In the genomic region with DNA sequence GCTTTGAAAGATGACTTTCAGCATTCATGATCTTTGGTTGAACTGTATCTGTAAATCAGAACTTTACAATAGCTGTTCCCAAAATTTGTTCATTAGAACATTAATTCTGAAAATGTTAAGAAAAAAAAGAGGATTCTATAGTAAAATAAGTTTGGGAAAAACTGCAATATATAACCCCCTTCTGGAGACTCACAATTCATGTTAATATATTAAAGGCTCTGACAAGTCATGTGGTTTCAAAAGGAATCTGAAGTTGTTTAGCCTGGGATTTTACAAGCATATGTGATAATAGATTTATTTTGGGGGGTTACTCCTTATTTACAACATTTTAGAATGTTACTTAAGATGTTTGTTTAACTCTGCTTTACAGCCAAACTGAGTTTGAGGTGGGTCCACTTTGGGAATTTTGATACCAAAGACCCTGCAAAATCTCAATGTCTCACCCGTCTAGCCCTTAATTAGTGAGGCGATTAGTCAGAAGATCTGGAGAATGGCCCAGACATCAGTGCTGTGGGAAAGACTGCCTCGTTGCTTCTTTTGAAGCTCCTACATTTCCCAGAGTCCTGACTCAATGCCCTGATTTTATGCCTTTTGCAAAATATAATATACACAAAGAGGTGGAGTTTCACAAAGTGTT, we compare ENCODE assay signal across 18 cellular contexts. TPM values are rescaled to one million over a fixed set of nuclear protein-coding genes. Genes with fewer than 3 reads are reported as not detected.
DNase-seq lines count a peak whose midpoint lies in the region; TF ChIP-seq lines count a peak whose summit lies in the region.
"Had no signal": no experiment of that assay in that cellular context is flagged by ENCODE, and none has a peak within 500 bp of the region (broad histone marks: within the 10 kb centered on the region; RNA-seq: fewer than 3 reads in every experiment).

No MANE protein-coding gene starts in this region.

- TF ChIP-seq CTCF in A673 (conservative IDR thresholded peaks at IDR 0.05; ENCODE audit: low read depth, low read length) (no peak), HFFc6 (IDR thresholded peaks at IDR 0.05) (no peak), cardiac fibroblast (IDR thresholded peaks at IDR 0.05; ENCODE audit: low read depth, low read length) (no peak), testis (IDR thresholded peaks at IDR 0.05) (no peak)

- H3K27ac ChIP-seq in A673 (ENCODE audit: low read depth, low read length, poor library complexity, severe bottlenecking) = no peak overlapping the region
- peak overlapping the region; percentile 83 for H3K27ac ChIP-seq in mesodermal cell (ENCODE audit: low read depth, low read length, severe bottlenecking)
- H3K27ac ChIP-seq in testis = no peak overlapping the region

- BruUV-seq in A673 (replicated peaks; lab: Mats Ljungman, UMichigan) = no TSS peak

- peak overlapping the region; percentile 22; the same call in 1 of the 2 replicates for H3K27ac Mint-ChIP-seq in HFFc6
- H3K27ac Mint-ChIP-seq: activated CD4-positive, alpha-beta T cell treated with anti-CD3 and anti-CD28 coated beads, Interleukin-2, amount 10 ng/mL, durations not matched to agents 24 days and 14 days; stimulated activated memory B cell treated with anti-CD40 and anti-IgM and Interleukin-4, amounts not matched to agents 10 μg/mL and 1 μg/mL and 100 μg/mL, for 72 hours had no signal

- DNase-seq in A673 (ENCODE audit: low spot score) (peak; percentile 37), HFFc6 (peak; percentile 72), cardiac fibroblast (ENCODE audit: low read depth in 2 of 2) (peak; percentile 67 to 70), superior temporal gyrus (ENCODE audit: extremely low spot score) (no peak), GM19240 (ENCODE audit: insufficient read length, low spot score) (no peak), testis (no peak), amygdala (lab: John Stamatoyannopoulos, UW) (no peak)
- DNase-seq: COR-L47; effector memory CD4-positive, alpha-beta T cell; GOT3; naive B cell; NCI-H1694 treated with DMSO at 0.1 percent for 48 hours; NCI-H526 treated with DMSO at 0.1 percent for 48 hours; stimulated activated CD4-positive, alpha-beta T cell treated with anti-CD3 and anti-CD28 coated beads, Interleukin-4, amount 100 ng/mL, for 4 hours had no signal

- CTCF ChIA-PET in A673 (lab: Charles Lee) = interaction anchor here (0.6 to 0.9 kb wide), 2 partner anchors 27 to 1426 kb away, joined by 3 read pairs; no protein-coding TSS in a partner anchor

- intact Hi-C loops in A673 (cut with micrococcal nuclease; ENCODE audit: unreplicated experiment) = loop anchor here (5.0 to 10.0 kb wide), 5 partner anchors 374 to 1427 kb away; partner anchors contain the start of gene ARID5B
- intact Hi-C loops in testis (cut with DNase I; ENCODE audit: low total_unique reads) = loop anchor here (5.0 kb wide), 1 partner anchor 144 kb away; no protein-coding TSS in a partner anchor

- H3K27me3 Mint-ChIP-seq in HFFc6 (ENCODE audit: insufficient read depth) = peaks cover 1% of the 10 kb centered on the region; the same call in 1 of the 2 replicates
- H3K27me3 Mint-ChIP-seq: naive B cell; stimulated activated memory B cell treated with anti-CD40 and anti-IgM and Interleukin-4, amounts not matched to agents 10 μg/mL and 1 μg/mL and 100 μg/mL, for 72 hours had no signal

- no peak for TF ChIP-seq POLR2A in testis (IDR thresholded peaks at IDR 0.05)

- H3K36me3 Mint-ChIP-seq in HFFc6 (ENCODE audit: low read depth) = no peaks in the 10 kb centered on the region
- H3K36me3 Mint-ChIP-seq: naive B cell; stimulated activated memory B cell treated with anti-CD40 and anti-IgM and Interleukin-4, amounts not matched to agents 10 μg/mL and 1 μg/mL and 100 μg/mL, for 72 hours had no signal

- H3K36me3 ChIP-seq in A673 (ENCODE audit: insufficient read depth, low read length, poor library complexity, severe bottlenecking) = no peaks in the 10 kb centered on the region
- no peaks in the 10 kb centered on the region for H3K36me3 ChIP-seq in mesodermal cell (ENCODE audit: control insufficient read depth, insufficient read depth, low read length)
- no peaks in the 10 kb centered on the region for H3K36me3 ChIP-seq in testis (ENCODE audit: low read depth, missing control alignments)

- H3K9me3 ChIP-seq in A673 (ENCODE audit: low read depth, low read length, poor library complexity, severe bottlenecking) = no peaks in the 10 kb centered on the region
- H3K9me3 ChIP-seq in mesodermal cell (ENCODE audit: control insufficient read depth, low read length) = no peaks in the 10 kb centered on the region
- no peaks in the 10 kb centered on the region for H3K9me3 ChIP-seq in testis
- H3K9me3 ChIP-seq: A549 had no signal

- POLR2A ChIA-PET in A673 (lab: Charles Lee; ENCODE audit: low non-redundant PET) = no interaction called here

- peak overlapping the region; percentile 42 for H3K4me3 Mint-ChIP-seq in HFFc6
- H3K4me3 Mint-ChIP-seq: activated CD4-positive, alpha-beta T cell treated with anti-CD3 and anti-CD28 coated beads, Interleukin-2, amount 10 ng/mL, durations not matched to agents 24 days and 14 days; stimulated activated memory B cell treated with anti-CD40 and anti-IgM and Interleukin-4, amounts not matched to agents 10 μg/mL and 1 μg/mL and 100 μg/mL, for 72 hours had no signal

- no peaks in the 10 kb centered on the region for H3K9me3 Mint-ChIP-seq in HFFc6
- H3K9me3 Mint-ChIP-seq: activated CD4-positive, alpha-beta T cell treated with anti-CD3 and anti-CD28 coated beads, Interleukin-2, amount 10 ng/mL, durations not matched to agents 24 days and 14 days; naive B cell; stimulated activated memory B cell treated with anti-CD40 and anti-IgM and Interleukin-4, amounts not matched to agents 10 μg/mL and 1 μg/mL and 100 μg/mL, for 72 hours had no signal

- peaks cover 58% of the 10 kb centered on the region for H3K4me1 Mint-ChIP-seq in HFFc6 (ENCODE audit: low read depth)

- 83% methylated on average over 1 of the region's 3 CpGs; no CpG with 5 or more reads in 1 of the 2 experiments for WGBS in mesodermal cell (ENCODE audit: insufficient coverage in 2 of 2), 2 experiments
- 62 to 80% methylated on average over 3 of the region's 3 CpGs for WGBS in testis, 2 donors

- H3K27me3 ChIP-seq in A673 (replicated peaks; ENCODE audit: insufficient read depth, low read depth, low read length, poor library complexity) (no peaks in the 10 kb centered on the region), testis (peaks cover under 1% of the 10 kb centered on the region)

- H3K4me1 ChIP-seq in A673 (ENCODE audit: insufficient read depth, low read length, poor library complexity, severe bottlenecking) (peaks cover 37% of the 10 kb centered on the region), mesodermal cell (ENCODE audit: control insufficient read depth, insufficient read depth, low read length, poor library complexity, severe bottlenecking) (peaks cover 53% of the 10 kb centered on the region), testis (peaks cover 2% of the 10 kb centered on the region)

- no peak overlapping the region for H3K4me3 ChIP-seq in A673 (ENCODE audit: low read depth, low read length, poor library complexity, severe bottlenecking)
- no peak overlapping the region for H3K4me3 ChIP-seq in cardiac fibroblast (replicated peaks in 1 of 2; ENCODE audit: low read depth in 2 of 2, low read length in 2 of 2)
- no peak overlapping the region for H3K4me3 ChIP-seq in mesodermal cell (ENCODE audit: extremely low read depth, insufficient read depth, low read length, poor library complexity, severe bottlenecking)
- no peak overlapping the region for H3K4me3 ChIP-seq in testis
- H3K4me3 ChIP-seq: A549 had no signal

RNA-seq across cellular contexts. Expression of gene CDK1, which starts 40.0 kb away (rescaled TPM):
- total RNA-seq in A673 (2021) (153 and 168 TPM in 2 replicates), testis (10 to 100 TPM; 11.8 to 14.3 TPM)
- total RNA-seq in HFFc6 (2021; fragmentation: NEBNext Ultra II Directional; extraction: Animal tissue kit (Norgen Biotek cat#: 25700)) = 10 to 100 TPM; 18.3 to 43.0 (median 38.5) TPM
- polyA plus RNA-seq in mesodermal cell (2013, experiment 1 of 2) = 165 TPM
- polyA plus RNA-seq in mesodermal cell (2013, experiment 2 of 2) = 176 TPM
- 47.9 TPM for polyA plus RNA-seq in testis (ENCODE audit: insufficient read depth, low read depth, low replicate concordance)

Comparison
In these comparisons a context has a peak if more than half of its experiments do, and no peak if none do; other contexts are left out.
1. DNase-seq: peak in A673 (single experiment), HFFc6 (single experiment) and cardiac fibroblast (2 of 2); none in superior temporal gyrus (single experiment), GM19240 (single experiment), testis (single experiment) and amygdala (0 of 56).